ENCODE assay signal across 17 cellular contexts in genomic region chr2:39171618-39172017, GRCh38. TPM values are rescaled to one million over a fixed set of nuclear protein-coding genes. Genes with fewer than 3 reads are reported as not detected.
DNase-seq lines count a peak whose midpoint lies in the region; ATAC-seq and TF ChIP-seq lines count a peak whose summit lies in the region.
"Had no signal": no experiment of that assay in that cellular context is flagged by ENCODE, and none has a peak within 500 bp of the region (broad histone marks: within the 10 kb centered on the region; RNA-seq: fewer than 3 reads in every experiment).

No MANE protein-coding gene starts in this region.

- no peaks in the 10 kb centered on the region for H3K9me3 Mint-ChIP-seq in T-helper 2 cell treated with Interferon-gamma antibody and Interleukin-4, amounts not matched to agents 5 μg/mL and 100 μg/mL, for 36 hours
- no peaks in the 10 kb centered on the region for H3K9me3 Mint-ChIP-seq in MCF 10A (ENCODE audit: unreplicated experiment)
- H3K9me3 Mint-ChIP-seq in activated naive CD8-positive, alpha-beta T cell treated with anti-CD3 and anti-CD28 coated beads, Interleukin-2, amount 10 ng/mL, durations not matched to agents 7 days and 5 days: no peaks in the 10 kb centered on the region
- H3K9me3 Mint-ChIP-seq in progenitor cell of endocrine pancreas (ENCODE audit: low read depth): no peaks in the 10 kb centered on the region
- H3K9me3 Mint-ChIP-seq in activated CD4-positive, alpha-beta memory T cell treated with anti-CD3 and anti-CD28 coated beads, Interleukin-2, amount 10 ng/mL, durations not matched to agents 7 days and 5 days: no peaks in the 10 kb centered on the region
- H3K9me3 Mint-ChIP-seq: CD14-positive monocyte; CD4-positive, alpha-beta memory T cell had no signal

- intact Hi-C loops in mammary epithelial cell (cut with micrococcal nuclease): no loop called here
- intact Hi-C loops in MCF 10A (cut with micrococcal nuclease): no loop called here

- no peaks in the 10 kb centered on the region for H4K20me1 ChIP-seq in mammary epithelial cell (ENCODE audit: insufficient read depth, low read length)
- H4K20me1 ChIP-seq: BLaER1 had no signal

- dilution Hi-C loops in mammary epithelial cell (cut with HindIII; ENCODE audit: low sequenced_read_pairs): no loop called here

- no peaks in the 10 kb centered on the region for H3K9me3 ChIP-seq in mammary epithelial cell (replicated peaks; ENCODE audit: insufficient read depth, low read length)
- H3K9me3 ChIP-seq: A549, BLaER1, HAP-1 had no signal

- H3K36me3 Mint-ChIP-seq in T-helper 2 cell treated with Interferon-gamma antibody and Interleukin-4, amounts not matched to agents 5 μg/mL and 100 μg/mL, for 36 hours (ENCODE audit: low read depth): no peaks in the 10 kb centered on the region
- H3K36me3 Mint-ChIP-seq in MCF 10A (ENCODE audit: insufficient read depth, unreplicated experiment): no peaks in the 10 kb centered on the region
- H3K36me3 Mint-ChIP-seq in activated naive CD8-positive, alpha-beta T cell treated with anti-CD3 and anti-CD28 coated beads, Interleukin-2, amount 10 ng/mL, durations not matched to agents 7 days and 5 days: peaks cover 7% of the 10 kb centered on the region
- H3K36me3 Mint-ChIP-seq in progenitor cell of endocrine pancreas (ENCODE audit: insufficient read depth): no peaks in the 10 kb centered on the region
- no peaks in the 10 kb centered on the region for H3K36me3 Mint-ChIP-seq in activated CD4-positive, alpha-beta memory T cell treated with anti-CD3 and anti-CD28 coated beads, Interleukin-2, amount 10 ng/mL, durations not matched to agents 7 days and 5 days (ENCODE audit: low read depth)
- H3K36me3 Mint-ChIP-seq: CD14-positive monocyte; CD4-positive, alpha-beta memory T cell had no signal

- no peak overlapping the region for H3K4me3 ChIP-seq in mammary epithelial cell (replicated peaks in 1 of 3; ENCODE audit: insufficient read depth in 1 of 3, low read depth in 2 of 3, low read length in 3 of 3)
- H3K4me3 ChIP-seq: A549, BLaER1, HAP-1 had no signal

- peak overlapping the region; percentile 11 for H3K27ac Mint-ChIP-seq in T-helper 2 cell treated with Interferon-gamma antibody and Interleukin-4, amounts not matched to agents 5 μg/mL and 100 μg/mL, for 36 hours
- H3K27ac Mint-ChIP-seq in MCF 10A (ENCODE audit: low read depth, unreplicated experiment): no peak overlapping the region
- peak overlapping the region; percentile 25 for H3K27ac Mint-ChIP-seq in activated naive CD8-positive, alpha-beta T cell treated with anti-CD3 and anti-CD28 coated beads, Interleukin-2, amount 10 ng/mL, durations not matched to agents 7 days and 5 days
- H3K27ac Mint-ChIP-seq in progenitor cell of endocrine pancreas: peak overlapping the region; percentile 29
- H3K27ac Mint-ChIP-seq in activated CD4-positive, alpha-beta memory T cell treated with anti-CD3 and anti-CD28 coated beads, Interleukin-2, amount 10 ng/mL, durations not matched to agents 7 days and 5 days: no peak overlapping the region
- H3K27ac Mint-ChIP-seq: CD14-positive monocyte had no signal

- no peaks in the 10 kb centered on the region for H3K27me3 ChIP-seq in mammary epithelial cell (ENCODE audit: insufficient read depth, low read length)
- H3K27me3 ChIP-seq: BLaER1 had no signal

- POLR2A ChIA-PET in MCF 10A (lab: Yijun Ruan, JAX): interaction anchor here (0.7 kb wide), 1 partner anchor 845 kb away, joined by 4 read pairs; no protein-coding TSS in a partner anchor
- POLR2A ChIA-PET in activated naive CD8-positive, alpha-beta T cell treated with anti-CD3 and anti-CD28 coated beads, Interleukin-2, amount 10 ng/mL, durations not matched to agents 7 days and 5 days (lab: Charles Lee): interaction anchor here (1.6 to 1.7 kb wide), 2 partner anchors 10 to 48 kb away, joined by 3 to 4 read pairs; no protein-coding TSS in a partner anchor
- POLR2A ChIA-PET in activated CD4-positive, alpha-beta memory T cell treated with anti-CD3 and anti-CD28 coated beads, Interleukin-2, amount 10 ng/mL, durations not matched to agents 7 days and 5 days (lab: Charles Lee): interaction anchor here (0.6 kb wide), 1 partner anchor 44 kb away, joined by 3 read pairs; no protein-coding TSS in a partner anchor

- no peaks in the 10 kb centered on the region for H3K79me2 ChIP-seq in mammary epithelial cell (ENCODE audit: insufficient read depth, low read length)

- H2AFZ ChIP-seq in mammary epithelial cell (ENCODE audit: low read depth, low read length): peak overlapping the region; percentile 7

- H3K9ac ChIP-seq in mammary epithelial cell (ENCODE audit: insufficient read depth, low read length): no peak overlapping the region
- H3K9ac ChIP-seq: BLaER1 had no signal

- DNase-seq in T-helper 2 cell treated with Interferon-gamma antibody and Interleukin-4, amounts not matched to agents 5 μg/mL and 100 μg/mL, for 36 hours (ENCODE audit: low spot score): no peak
- no peak for DNase-seq in T-helper 2 cell
- DNase-seq in mammary epithelial cell: no peak
- DNase-seq in MCF 10A (ENCODE audit: unreplicated experiment): no peak
- DNase-seq in activated naive CD8-positive, alpha-beta T cell treated with anti-CD3 and anti-CD28 coated beads, Interleukin-2, amount 10 ng/mL, durations not matched to agents 7 days and 5 days: no peak
- no peak for DNase-seq in progenitor cell of endocrine pancreas (ENCODE audit: low spot score, unreplicated experiment)
- DNase-seq in activated CD4-positive, alpha-beta memory T cell treated with anti-CD3 and anti-CD28 coated beads, Interleukin-2, amount 10 ng/mL, durations not matched to agents 7 days and 5 days: no peak
- DNase-seq in activated gamma-delta T cell (lab: John Stamatoyannopoulos, UW): no peak
- DNase-seq: CD4-positive, alpha-beta memory T cell; DMS153; DMS79; GDM1 had no signal

- H3K4me3 Mint-ChIP-seq in T-helper 2 cell treated with Interferon-gamma antibody and Interleukin-4, amounts not matched to agents 5 μg/mL and 100 μg/mL, for 36 hours: no peak overlapping the region
- H3K4me3 Mint-ChIP-seq in MCF 10A (ENCODE audit: unreplicated experiment): no peak overlapping the region
- no peak overlapping the region for H3K4me3 Mint-ChIP-seq in activated naive CD8-positive, alpha-beta T cell treated with anti-CD3 and anti-CD28 coated beads, Interleukin-2, amount 10 ng/mL, durations not matched to agents 7 days and 5 days
- H3K4me3 Mint-ChIP-seq in progenitor cell of endocrine pancreas (ENCODE audit: low read depth): no peak overlapping the region
- no peak overlapping the region for H3K4me3 Mint-ChIP-seq in activated CD4-positive, alpha-beta memory T cell treated with anti-CD3 and anti-CD28 coated beads, Interleukin-2, amount 10 ng/mL, durations not matched to agents 7 days and 5 days
- H3K4me3 Mint-ChIP-seq: CD14-positive monocyte; CD4-positive, alpha-beta memory T cell had no signal

- in situ Hi-C loops in mammary epithelial cell (cut with MboI; ENCODE audit: low sequenced_read_pairs in 2 of 2): no loop called here

- WGBS in mammary epithelial cell (ENCODE audit: low coverage, missing lambda C conversion rate): 94% methylated on average over 6 of the region's 7 CpGs

- peaks cover 2% of the 10 kb centered on the region for H3K27me3 Mint-ChIP-seq in T-helper 2 cell treated with Interferon-gamma antibody and Interleukin-4, amounts not matched to agents 5 μg/mL and 100 μg/mL, for 36 hours (ENCODE audit: low read depth)
- H3K27me3 Mint-ChIP-seq in MCF 10A (ENCODE audit: insufficient read depth, unreplicated experiment) (no peaks in the 10 kb centered on the region), progenitor cell of endocrine pancreas (no peaks in the 10 kb centered on the region)
- no peaks in the 10 kb centered on the region for H3K27me3 Mint-ChIP-seq in activated naive CD8-positive, alpha-beta T cell treated with anti-CD3 and anti-CD28 coated beads, Interleukin-2, amount 10 ng/mL, durations not matched to agents 7 days and 5 days
- no peaks in the 10 kb centered on the region for H3K27me3 Mint-ChIP-seq in activated CD4-positive, alpha-beta memory T cell treated with anti-CD3 and anti-CD28 coated beads, Interleukin-2, amount 10 ng/mL, durations not matched to agents 7 days and 5 days
- H3K27me3 Mint-ChIP-seq: CD4-positive, alpha-beta memory T cell had no signal

- no peaks in the 10 kb centered on the region for H3K36me3 ChIP-seq in mammary epithelial cell (ENCODE audit: insufficient read depth, low read length)
- H3K36me3 ChIP-seq: BLaER1, HAP-1 had no signal

- no peak for ATAC-seq in activated naive CD8-positive, alpha-beta T cell treated with anti-CD3 and anti-CD28 coated beads, Interleukin-2, amount 10 ng/mL, durations not matched to agents 7 days and 5 days (ENCODE audit: low read depth)
- ATAC-seq: A549 had no signal

- H3K27ac ChIP-seq in mammary epithelial cell (ENCODE audit: insufficient read depth, low read depth, low read length): no peak overlapping the region
- H3K27ac ChIP-seq: 22Rv1, A549, BLaER1 had no signal

- TF ChIP-seq CTCF in mammary epithelial cell (conservative IDR thresholded peaks at IDR 0.05 in 1 of 2, IDR thresholded peaks at IDR 0.05 in 1 of 2; ENCODE audit: extremely low read depth in 1 of 2, insufficient read depth in 1 of 2, low read depth in 1 of 2, low read length in 2 of 2) (no peak), MCF 10A (IDR thresholded peaks at IDR 0.05; ENCODE audit: unreplicated experiment) (no peak), progenitor cell of endocrine pancreas (IDR thresholded peaks at IDR 0.05; ENCODE audit: unreplicated experiment) (no peak)

- BruUV-seq in mammary epithelial cell (replicated peaks; lab: Mats Ljungman, UMichigan) (no TSS peak), MCF 10A (replicated peaks; lab: Mats Ljungman, UMichigan) (no TSS peak)

- H3K4me1 Mint-ChIP-seq in T-helper 2 cell treated with Interferon-gamma antibody and Interleukin-4, amounts not matched to agents 5 μg/mL and 100 μg/mL, for 36 hours (ENCODE audit: low read depth): peaks cover 19% of the 10 kb centered on the region
- peaks cover 5% of the 10 kb centered on the region for H3K4me1 Mint-ChIP-seq in MCF 10A (ENCODE audit: insufficient read depth, unreplicated experiment)
- H3K4me1 Mint-ChIP-seq in activated naive CD8-positive, alpha-beta T cell treated with anti-CD3 and anti-CD28 coated beads, Interleukin-2, amount 10 ng/mL, durations not matched to agents 7 days and 5 days: peaks cover 11% of the 10 kb centered on the region
- H3K4me1 Mint-ChIP-seq in progenitor cell of endocrine pancreas (ENCODE audit: low read depth): no peaks in the 10 kb centered on the region
- peaks cover 9% of the 10 kb centered on the region for H3K4me1 Mint-ChIP-seq in activated CD4-positive, alpha-beta memory T cell treated with anti-CD3 and anti-CD28 coated beads, Interleukin-2, amount 10 ng/mL, durations not matched to agents 7 days and 5 days
- H3K4me1 Mint-ChIP-seq: CD14-positive monocyte had no signal

- H3K4me1 ChIP-seq in mammary epithelial cell (ENCODE audit: insufficient read depth, low read length): no peaks in the 10 kb centered on the region
- H3K4me1 ChIP-seq: A549, BLaER1 had no signal

- H3K4me2 ChIP-seq in mammary epithelial cell (ENCODE audit: insufficient read depth, low read depth, low read length): no peak overlapping the region
- H3K4me2 ChIP-seq: A549, BLaER1 had no signal

- CTCF ChIA-PET in mammary epithelial cell (lab: Charles Lee; ENCODE audit: low non-redundant PET): no interaction called here
- CTCF ChIA-PET in MCF 10A (lab: Yijun Ruan, JAX): interaction anchor here (0.5 to 0.6 kb wide), 2 partner anchors 31 to 49 kb away, joined by 3 to 4 read pairs; no protein-coding TSS in a partner anchor
- CTCF ChIA-PET in activated CD4-positive, alpha-beta memory T cell treated with anti-CD3 and anti-CD28 coated beads, Interleukin-2, amount 10 ng/mL, durations not matched to agents 7 days and 5 days (lab: Charles Lee): no interaction called here

RNA-seq across cellular contexts. Expression of gene SOS1, which starts 50.8 kb away (rescaled TPM):
- total RNA-seq in mammary epithelial cell: 10 to 100 TPM; 23.7 to 29.1 TPM
- 15.1 TPM for polyA plus RNA-seq in mammary epithelial cell
- 71.3 TPM for polyA minus RNA-seq in mammary epithelial cell
- 18.5 and 23.3 TPM in 2 replicates for total RNA-seq in MCF 10A (2022)
- 100 to 1,000 TPM; 154 to 168 TPM for total RNA-seq in activated naive CD8-positive, alpha-beta T cell treated with anti-CD3 and anti-CD28 coated beads, Interleukin-2, amount 10 ng/mL, durations not matched to agents 7 days and 5 days
- total RNA-seq in progenitor cell of endocrine pancreas: 68.3 and 77.0 TPM in 2 replicates
- 100 to 1,000 TPM; 229 to 254 TPM for total RNA-seq in activated CD4-positive, alpha-beta memory T cell treated with anti-CD3 and anti-CD28 coated beads, Interleukin-2, amount 10 ng/mL, durations not matched to agents 7 days and 5 days

Comparison
In these comparisons a context has a peak if more than half of its experiments do, and no peak if none do; other contexts are left out.
1. H3K27ac Mint-ChIP-seq: peak in T-helper 2 cell treated with Interferon-gamma antibody and Interleukin-4, amounts not matched to agents 5 μg/mL and 100 μg/mL, for 36 hours (single experiment), activated naive CD8-positive, alpha-beta T cell treated with anti-CD3 and anti-CD28 coated beads, Interleukin-2, amount 10 ng/mL, durations not matched to agents 7 days and 5 days (single experiment) and progenitor cell of endocrine pancreas (single experiment); none in MCF 10A (single experiment) and activated CD4-positive, alpha-beta memory T cell treated with anti-CD3 and anti-CD28 coated beads, Interleukin-2, amount 10 ng/mL, durations not matched to agents 7 days and 5 days (single experiment).